ENCODE assay signal across 23 cellular contexts in the genomic region with DNA sequence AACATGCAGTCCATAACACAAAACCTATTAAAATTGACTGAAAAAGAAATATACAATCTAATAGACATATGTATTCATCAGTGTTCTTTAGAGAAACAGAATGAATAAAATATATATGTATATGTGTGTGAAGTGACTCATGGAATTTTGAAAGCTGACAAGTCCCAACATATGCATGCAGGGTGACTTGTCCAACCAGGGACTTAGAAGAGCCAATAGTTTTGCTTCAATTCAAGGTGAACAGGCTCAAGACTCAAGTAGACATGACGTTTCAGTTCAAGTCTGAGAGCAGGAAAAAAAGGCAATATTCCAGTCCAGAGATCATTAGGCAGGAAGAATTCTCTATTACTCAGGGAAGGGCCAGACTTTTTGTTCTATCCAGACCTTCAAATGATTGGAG.
"Had no signal": no experiment of that assay in that cellular context is flagged by ENCODE, and none has a peak within 500 bp of the region (broad histone marks: within the 10 kb centered on the region; RNA-seq: fewer than 3 reads in every experiment).

No MANE protein-coding gene starts in this region.

- DNase-seq: cerebellar nuclear complex; cortex of kidney; effector memory CD8-positive, alpha-beta T cell; gastrocnemius medialis; head of caudate nucleus; kidney; midbrain; naive thymus-derived CD4-positive, alpha-beta T cell; nephron progenitor cell; nucleus accumbens; posterior cingulate gyrus; psoas muscle; right cardiac atrium; stimulated activated CD4-positive, alpha-beta T cell treated with anti-CD3 and anti-CD28 coated beads, Interleukin-15, amount 100 ng/mL, for 24 hours; stimulated activated CD4-positive, alpha-beta T cell treated with anti-CD3 and anti-CD28 coated beads, Interleukin-2, amount 100 ng/mL, for 48 hours; stimulated activated naive B cell treated with anti-CD40 and anti-IgM and Interleukin-4, amounts not matched to agents 10 μg/mL and 1 μg/mL and 100 μg/mL, for 72 hours; upper lobe of right lung; uterus had no signal

- H3K27ac ChIP-seq: esophagus muscularis mucosa, gastrocnemius medialis, psoas muscle, skin epidermis, thoracic aorta, tibial nerve, upper lobe of right lung, uterus had no signal

- H3K27me3 ChIP-seq: esophagus muscularis mucosa, gastrocnemius medialis, tibial nerve, upper lobe of right lung, uterus had no signal

- H3K36me3 ChIP-seq: esophagus muscularis mucosa, gastrocnemius medialis, thoracic aorta, tibial nerve, upper lobe of right lung, uterus had no signal

- H3K4me1 ChIP-seq: gastrocnemius medialis, psoas muscle, tibial nerve, upper lobe of right lung, uterus had no signal

- H3K4me3 ChIP-seq: esophagus muscularis mucosa, gastrocnemius medialis, psoas muscle, skin epidermis, thoracic aorta, tibial nerve, upper lobe of right lung, uterus had no signal

- ATAC-seq: effector memory CD8-positive, alpha-beta T cell; gastrocnemius medialis; left lobe of liver; naive thymus-derived CD4-positive, alpha-beta T cell; psoas muscle; right cardiac atrium; stimulated activated naive B cell treated with anti-CD40 and anti-IgM and Interleukin-4, amounts not matched to agents 10 μg/mL and 1 μg/mL and 100 μg/mL, for 72 hours; upper lobe of right lung had no signal

- H3K9me3 ChIP-seq: esophagus muscularis mucosa, gastrocnemius medialis, psoas muscle, tibial nerve, upper lobe of right lung, uterus had no signal
